Comparison of ENCODE assay signal across 9 cellular contexts in the genomic region with DNA sequence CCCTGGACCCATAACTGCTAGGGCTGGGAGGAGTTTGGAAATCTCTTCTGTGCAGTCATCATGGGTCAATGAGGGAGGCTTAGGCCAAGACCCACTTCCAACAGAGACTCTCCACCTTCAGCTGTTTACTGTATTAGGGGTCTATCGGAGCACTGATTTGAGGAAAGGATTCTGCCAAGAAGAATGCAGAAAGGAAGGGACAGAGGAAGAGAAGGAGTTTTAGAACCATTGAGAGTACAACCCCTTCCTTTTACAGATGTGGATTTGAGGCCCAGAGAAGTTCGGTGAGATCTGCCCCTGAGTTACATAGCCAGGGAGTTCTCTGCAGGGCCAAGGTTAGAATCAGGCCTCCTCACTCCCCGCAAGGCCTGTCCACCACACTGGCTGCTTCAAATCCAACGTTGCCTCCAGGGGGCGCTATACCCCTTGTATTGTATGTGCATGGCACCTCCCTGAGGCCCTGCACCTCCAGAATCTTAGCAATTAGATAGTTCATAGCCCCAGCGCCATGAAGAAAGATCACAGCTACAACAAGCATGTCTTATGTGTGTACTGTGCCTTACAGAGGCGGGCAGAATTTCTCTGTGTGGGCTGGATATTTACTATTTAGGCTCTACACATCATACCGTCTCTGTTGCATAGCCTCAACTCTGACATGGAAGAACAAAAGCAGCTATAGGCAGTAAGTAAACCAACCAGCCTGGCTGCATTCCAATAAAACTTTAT.
DNase-seq lines count a peak whose midpoint lies in the region; ATAC-seq and TF ChIP-seq lines count a peak whose summit lies in the region.
"Had no signal": no experiment of that assay in that cellular context is flagged by ENCODE, and none has a peak within 500 bp of the region (broad histone marks: within the 10 kb centered on the region; RNA-seq: fewer than 3 reads in every experiment).

No MANE protein-coding gene starts in this region.

- H3K4me1 ChIP-seq in left ventricle myocardium inferior: peaks cover 4% of the 10 kb centered on the region

- no peaks in the 10 kb centered on the region for H3K9me3 ChIP-seq in left ventricle myocardium inferior (replicated peaks)

- no peak overlapping the region for H3K4me3 ChIP-seq in left ventricle myocardium inferior
- H3K4me3 ChIP-seq: skin epidermis had no signal

- no peaks in the 10 kb centered on the region for H3K36me3 ChIP-seq in left ventricle myocardium inferior

- POLR2A ChIA-PET in GM10248 (lab: Yijun Ruan, JAX): no interaction called here

- DNase-seq in GM10248 (ENCODE audit: extremely low spot score): peak; percentile 64
- peak; percentile 58 for DNase-seq in GOT3 (lab: John Stamatoyannopoulos, UW)
- peak; percentile 32 for DNase-seq in activated naive CD8-positive, alpha-beta T cell treated with anti-CD3 and anti-CD28 coated beads, Interleukin-2, amount 50 U/mL, for 16 hours (ENCODE audit: low read depth, low spot score)
- peak; percentile 93 for DNase-seq in left ventricle myocardium inferior
- peak; percentile 97 for DNase-seq in sciatic nerve (ENCODE audit: low spot score)

- H3K27ac ChIP-seq in left ventricle myocardium inferior (replicated peaks): peak overlapping the region; percentile 51

- TF ChIP-seq CTCF in GM10248 (IDR thresholded peaks at IDR 0.05; ENCODE audit: control extremely low read depth, extremely low read depth, low read depth, missing control alignments) (peak; percentile 70), LNCAP (IDR thresholded peaks at IDR 0.05) (peak; percentile 74), left ventricle myocardium inferior (IDR thresholded peaks at IDR 0.05; ENCODE audit: borderline replicate concordance) (peak; percentile 83)

- CTCF ChIA-PET in GM10248 (lab: Yijun Ruan, JAX): interaction anchor here (0.7 to 3.4 kb wide), 14 partner anchors 11 to 1771 kb away, joined by 3 to 21 read pairs (median 3); no protein-coding TSS in a partner anchor

- ATAC-seq in SK-N-SH treated with all-trans-retinoic acid at 6 μM for 48 hours (peak; percentile 100), sciatic nerve (peak; percentile 95), GM18873 (IDR thresholded peaks at IDR 0.05; ENCODE audit: low FRiP score, unreplicated experiment) (no peak)

- intact Hi-C loops in left ventricle myocardium inferior (cut with micrococcal nuclease) (loop anchor here (10.0 kb wide), 1 partner anchor 216 kb away; no protein-coding TSS in a partner anchor), sciatic nerve (cut with DNase I) (loop anchor here (10.0 kb wide), 1 partner anchor 476 kb away; no protein-coding TSS in a partner anchor)

- H3K27me3 ChIP-seq in left ventricle myocardium inferior (ENCODE audit: low read depth): no peaks in the 10 kb centered on the region

TF ChIP-seq in SK-N-SH treated with all-trans-retinoic acid at 6 μM for 48 hours, 23 proteins besides CTCF, POLR2A, EP300 and RAD21:
- TF ChIP-seq ARNTL (CRISPR knock-in tag; IDR thresholded peaks at IDR 0.05; ENCODE audit: borderline replicate concordance, low read depth): no peak
- TF ChIP-seq RARB (CRISPR knock-in tag; IDR thresholded peaks at IDR 0.05): no peak
- TF ChIP-seq ZNF8 (CRISPR knock-in tag; IDR thresholded peaks at IDR 0.05): no peak
- no peak for TF ChIP-seq PPARA (CRISPR knock-in tag; IDR thresholded peaks at IDR 0.05; ENCODE audit: borderline replicate concordance)
- no peak for TF ChIP-seq ZC3H10 (CRISPR knock-in tag; IDR thresholded peaks at IDR 0.05)
- TF ChIP-seq, protein P1, sequence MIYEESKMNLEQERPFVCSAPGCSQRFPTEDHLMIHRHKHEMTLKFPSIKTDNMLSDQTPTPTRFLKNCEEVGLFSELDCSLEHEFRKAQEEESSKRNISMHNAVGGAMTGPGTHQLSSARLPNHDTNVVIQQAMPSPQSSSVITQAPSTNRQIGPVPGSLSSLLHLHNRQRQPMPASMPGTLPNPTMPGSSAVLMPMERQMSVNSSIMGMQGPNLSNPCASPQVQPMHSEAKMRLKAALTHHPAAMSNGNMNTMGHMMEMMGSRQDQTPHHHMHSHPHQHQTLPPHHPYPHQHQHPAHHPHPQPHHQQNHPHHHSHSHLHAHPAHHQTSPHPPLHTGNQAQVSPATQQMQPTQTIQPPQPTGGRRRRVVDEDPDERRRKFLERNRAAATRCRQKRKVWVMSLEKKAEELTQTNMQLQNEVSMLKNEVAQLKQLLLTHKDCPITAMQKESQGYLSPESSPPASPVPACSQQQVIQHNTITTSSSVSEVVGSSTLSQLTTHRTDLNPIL (CRISPR knock-in tag; IDR thresholded peaks at IDR 0.05; ENCODE audit: low read depth): no peak

Comparison
In these comparisons a context has a peak if more than half of its experiments do, and no peak if none do; other contexts are left out.
1. DNase-seq: peak in every context shown above with its lines; median percentile 97 in sciatic nerve; 93 in left ventricle myocardium inferior; 64 in GM10248; 58 in GOT3; 32 in activated naive CD8-positive, alpha-beta T cell treated with anti-CD3 and anti-CD28 coated beads, Interleukin-2, amount 50 U/mL, for 16 hours.